17 cellular contexts compared by ENCODE assay signal in genomic region chr10:123792579-123792978, GRCh38.
"Had no signal": no experiment of that assay in that cellular context is flagged by ENCODE, and none has a peak within 500 bp of the region (broad histone marks: within the 10 kb centered on the region; RNA-seq: fewer than 3 reads in every experiment).

No MANE protein-coding gene starts in this region.

- H3K4me1 ChIP-seq: heart left ventricle, spleen, testis, tibial nerve had no signal

- H3K36me3 Mint-ChIP-seq: stimulated activated memory B cell treated with anti-CD40 and anti-IgM and Interleukin-4, amounts not matched to agents 10 μg/mL and 1 μg/mL and 100 μg/mL, for 72 hours had no signal

- H3K27ac ChIP-seq: heart left ventricle, spleen, testis, tibial nerve had no signal

- H3K27ac Mint-ChIP-seq: dendritic cell treated with granulocyte-macrophage colony-stimulating factor and Interleukin-4, amounts not matched to agents 40 ng/mL and 50 ng/mL, for 4 days; endodermal cell; naive thymus-derived CD4-positive, alpha-beta T cell; nephron progenitor cell; stimulated activated memory B cell treated with anti-CD40 and anti-IgM and Interleukin-4, amounts not matched to agents 10 μg/mL and 1 μg/mL and 100 μg/mL, for 72 hours; stimulated activated naive CD8-positive, alpha-beta T cell treated with anti-CD3 and anti-CD28 coated beads, Interleukin-15, Interleukin-2, amounts not matched to agents 100 ng/mL and 50 ng/mL, for 24 hours had no signal

- H3K4me3 ChIP-seq: heart left ventricle, spleen, testis, tibial nerve had no signal

- DNase-seq: endodermal cell; heart left ventricle; hippocampal formation; kidney glomerular epithelial cell; mammary epithelial cell; naive thymus-derived CD4-positive, alpha-beta T cell; nephron progenitor cell; spleen; stimulated activated CD4-positive, alpha-beta T cell treated with anti-CD3 and anti-CD28 coated beads, Interleukin-15, amount 100 ng/mL, for 24 hours; stimulated activated CD4-positive, alpha-beta T cell treated with anti-CD3 and anti-CD28 coated beads, Interleukin-1b, Interleukin-23, amount 100 ng/mL, for 48 hours; stimulated activated CD4-positive, alpha-beta T cell treated with anti-CD3 and anti-CD28 coated beads, Interleukin-4, amount 100 ng/mL, for 24 hours; testis had no signal

- ATAC-seq: heart left ventricle; naive thymus-derived CD4-positive, alpha-beta T cell; sciatic nerve; stimulated activated memory B cell treated with anti-CD40 and anti-IgM and Interleukin-4, amounts not matched to agents 10 μg/mL and 1 μg/mL and 100 μg/mL, for 72 hours had no signal

- H3K9me3 ChIP-seq: testis had no signal

- H3K9me3 Mint-ChIP-seq: stimulated activated memory B cell treated with anti-CD40 and anti-IgM and Interleukin-4, amounts not matched to agents 10 μg/mL and 1 μg/mL and 100 μg/mL, for 72 hours had no signal

- H3K4me3 Mint-ChIP-seq: dendritic cell treated with granulocyte-macrophage colony-stimulating factor and Interleukin-4, amounts not matched to agents 40 ng/mL and 50 ng/mL, for 4 days; endodermal cell; naive thymus-derived CD4-positive, alpha-beta T cell; nephron progenitor cell; stimulated activated memory B cell treated with anti-CD40 and anti-IgM and Interleukin-4, amounts not matched to agents 10 μg/mL and 1 μg/mL and 100 μg/mL, for 72 hours; stimulated activated naive CD8-positive, alpha-beta T cell treated with anti-CD3 and anti-CD28 coated beads, Interleukin-15, Interleukin-2, amounts not matched to agents 100 ng/mL and 50 ng/mL, for 24 hours had no signal

- H3K4me1 Mint-ChIP-seq: endodermal cell; naive thymus-derived CD4-positive, alpha-beta T cell; nephron progenitor cell; stimulated activated memory B cell treated with anti-CD40 and anti-IgM and Interleukin-4, amounts not matched to agents 10 μg/mL and 1 μg/mL and 100 μg/mL, for 72 hours had no signal

- H3K27me3 Mint-ChIP-seq: stimulated activated memory B cell treated with anti-CD40 and anti-IgM and Interleukin-4, amounts not matched to agents 10 μg/mL and 1 μg/mL and 100 μg/mL, for 72 hours had no signal

- H3K27me3 ChIP-seq: heart left ventricle, testis, tibial nerve had no signal
